Comparison of ENCODE assay signal across 22 cellular contexts in the genomic region with DNA sequence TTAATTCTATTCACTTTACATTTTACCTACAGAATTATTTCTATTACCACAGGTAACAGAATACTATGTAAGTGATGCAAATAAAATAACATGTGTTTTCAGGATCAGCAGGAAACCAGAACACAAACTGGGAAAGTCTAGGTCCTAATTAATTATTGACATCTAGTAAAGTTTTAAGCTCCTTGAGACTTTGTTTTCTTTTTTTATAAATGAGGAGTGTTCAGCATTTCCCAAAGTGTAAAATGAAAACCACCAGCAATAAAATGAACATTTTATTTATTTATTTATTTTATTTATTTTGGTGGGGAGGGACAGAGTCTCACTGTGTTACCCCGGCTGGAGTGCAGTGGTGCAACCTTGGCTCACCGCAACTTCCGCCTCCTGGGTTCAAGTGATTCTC.
DNase-seq lines count a peak whose midpoint lies in the region; ATAC-seq and TF ChIP-seq lines count a peak whose summit lies in the region.
"Had no signal": no experiment of that assay in that cellular context is flagged by ENCODE, and none has a peak within 500 bp of the region (broad histone marks: within the 10 kb centered on the region; RNA-seq: fewer than 3 reads in every experiment).

No MANE protein-coding gene starts in this region.

- TF ChIP-seq CTCF in Calu3 (IDR thresholded peaks at IDR 0.05; ENCODE audit: unreplicated experiment): no peak
- no peak for TF ChIP-seq CTCF in PC-3 (conservative IDR thresholded peaks at IDR 0.05; ENCODE audit: low read depth, low read length)
- TF ChIP-seq CTCF in smooth muscle cell (IDR thresholded peaks at IDR 0.05; ENCODE audit: borderline replicate concordance, insufficient read depth, poor library complexity, severe bottlenecking): no peak
- no peak for TF ChIP-seq CTCF in heart left ventricle (IDR thresholded peaks at IDR 0.05)

- no peaks in the 10 kb centered on the region for H3K9me3 ChIP-seq in PC-3 (ENCODE audit: low read length)
- no peaks in the 10 kb centered on the region for H3K9me3 ChIP-seq in smooth muscle cell (replicated peaks; ENCODE audit: low read depth)
- H3K9me3 ChIP-seq in aorta (ENCODE audit: control insufficient read depth, low read length): no peaks in the 10 kb centered on the region
- peaks cover 0 to 4% (median 0%) of the 10 kb centered on the region in 12 donors for H3K9me3 ChIP-seq in heart left ventricle
- H3K9me3 ChIP-seq: BE2C, HAP-1, Peyer's patch had no signal

- no peaks in the 10 kb centered on the region for H3K27me3 ChIP-seq in PC-3 (ENCODE audit: low read length)
- H3K27me3 ChIP-seq in smooth muscle cell (ENCODE audit: low read depth): no peaks in the 10 kb centered on the region
- no peaks in the 10 kb centered on the region for H3K27me3 ChIP-seq in aorta (ENCODE audit: control insufficient read depth in 1 of 2, insufficient read depth in 2 of 2, low read length in 1 of 2)
- H3K27me3 ChIP-seq in heart left ventricle: no peaks in the 10 kb centered on the region
- H3K27me3 ChIP-seq: BE2C, MG63, Peyer's patch had no signal

- no peaks in the 10 kb centered on the region for H3K9me2 ChIP-seq in PC-3 (replicated peaks; ENCODE audit: low read length)

- ATAC-seq in PC-3: no peak
- ATAC-seq in aorta (ENCODE audit: low FRiP score): no peak
- no peak for ATAC-seq in heart left ventricle

- H3F3A ChIP-seq in PC-3 (ENCODE audit: low read length, unreplicated experiment): peaks cover 6% of the 10 kb centered on the region
- peaks cover 16% of the 10 kb centered on the region for H3F3A ChIP-seq in smooth muscle cell (ENCODE audit: low read depth)

- H2AFZ ChIP-seq in PC-3 (ENCODE audit: low read length): no peak overlapping the region
- no peak overlapping the region for H2AFZ ChIP-seq in smooth muscle cell (ENCODE audit: low read depth)

- intact Hi-C loops in Calu3 (cut with micrococcal nuclease; ENCODE audit: unreplicated experiment) (no loop called here), PC-3 (cut with micrococcal nuclease) (no loop called here), aorta (cut with DNase I) (no loop called here), heart left ventricle (cut with DNase I) (no loop called here)

- H3K4me2 ChIP-seq in PC-3 (ENCODE audit: low read length): peak overlapping the region; percentile 41
- peak overlapping the region; percentile 58 for H3K4me2 ChIP-seq in smooth muscle cell

- H3K9ac ChIP-seq in PC-3 (ENCODE audit: low read length) (no peak overlapping the region), smooth muscle cell (ENCODE audit: low read depth) (no peak overlapping the region)

- peak overlapping the region; percentile 56 for H3K27ac Mint-ChIP-seq in Calu3 (ENCODE audit: unreplicated experiment)
- H3K27ac Mint-ChIP-seq: HFFc6 had no signal

- peaks cover 46% of the 10 kb centered on the region for H3K4me1 Mint-ChIP-seq in Calu3 (ENCODE audit: low read depth, unreplicated experiment)

- H3K27ac ChIP-seq in PC-3 (ENCODE audit: low read length): peak overlapping the region; percentile 76
- peak overlapping the region; percentile 52 for H3K27ac ChIP-seq in smooth muscle cell (ENCODE audit: low read depth)
- no peak overlapping the region for H3K27ac ChIP-seq in aorta (ENCODE audit: low read depth in 1 of 2, low read length in 2 of 2)
- no peak overlapping the region for H3K27ac ChIP-seq in heart left ventricle
- H3K27ac ChIP-seq: Peyer's patch had no signal

- CTCF ChIA-PET in Calu3 (lab: Charles Lee) (interaction anchor here (1.2 to 3.2 kb wide), 2 partner anchors 34 to 126 kb away, joined by 3 to 7 read pairs; no protein-coding TSS in a partner anchor), PC-3 (lab: Charles Lee) (no interaction called here)

- POLR2A ChIA-PET in PC-3 (lab: Charles Lee; ENCODE audit: unreplicated experiment): interaction anchor here (0.5 kb wide), 1 partner anchor 47 kb away, joined by 4 read pairs; no protein-coding TSS in a partner anchor

- H3K36me3 ChIP-seq in PC-3 (ENCODE audit: low read depth, low read length) (no peaks in the 10 kb centered on the region), smooth muscle cell (ENCODE audit: low read depth) (no peaks in the 10 kb centered on the region), aorta (ENCODE audit: control insufficient read depth in 1 of 2, insufficient read depth in 2 of 2, low read length in 1 of 2) (no peaks in the 10 kb centered on the region), heart left ventricle (no peaks in the 10 kb centered on the region)
- H3K36me3 ChIP-seq: BE2C, HAP-1, MG63, Peyer's patch had no signal

- no peak for DNase-seq in Calu3
- DNase-seq in PC-3: no peak
- DNase-seq in kidney tubule cell (ENCODE audit: low spot score): peak; percentile 25
- DNase-seq in smooth muscle cell (lab: John Stamatoyannopoulos, UW; ENCODE audit: unreplicated experiment): no peak
- DNase-seq in inferior parietal cortex (ENCODE audit: extremely low spot score): no peak
- DNase-seq in aorta: no peak
- DNase-seq in heart left ventricle: no peak
- DNase-seq: ACHN, BE2C, DMS53, GOT3, KBM-7, MG63, NCI-H1105 treated with DMSO at 0.1 percent for 48 hours, NCI-H2029 treated with DMSO at 0.1 percent for 48 hours, NCI-H2227 treated with DMSO at 0.1 percent for 48 hours, NCI-H510A, NCI-H69, Peyer's patch, SHP77 treated with DMSO at 0.1 percent for 48 hours had no signal

- WGBS in smooth muscle cell (ENCODE audit: low lambda C conversion rate): 98% methylated on average over 3 of the region's 3 CpGs
- 89 to 95% methylated on average over 3 of the region's 3 CpGs for WGBS in aorta, 2 donors
- 92 to 97% (median 95%) methylated on average over 3 of the region's 3 CpGs for WGBS in heart left ventricle, 4 donors

- H3K4me1 ChIP-seq in PC-3 (ENCODE audit: insufficient read depth, low read length) (peaks cover 39% of the 10 kb centered on the region), smooth muscle cell (ENCODE audit: low read depth) (peaks cover 21% of the 10 kb centered on the region), aorta (ENCODE audit: control insufficient read depth in 1 of 2, insufficient read depth in 2 of 2, low read length in 2 of 2) (no peaks in the 10 kb centered on the region), heart left ventricle (peaks cover 0 to 17% (median 6%) of the 10 kb centered on the region in 12 donors)
- H3K4me1 ChIP-seq: Peyer's patch had no signal

- no peaks in the 10 kb centered on the region for H3K36me3 Mint-ChIP-seq in Calu3 (ENCODE audit: insufficient read depth, unreplicated experiment)

- H3K9me3 Mint-ChIP-seq in Calu3 (ENCODE audit: low read depth, unreplicated experiment): no peaks in the 10 kb centered on the region
- H3K9me3 Mint-ChIP-seq: HFFc6 had no signal

- H3K79me2 ChIP-seq in PC-3 (ENCODE audit: low read length): 0 out of 2 replicates have a peak, but pooled peaks cover 4% of the 10 kb centered on the region
- peaks cover 43% of the 10 kb centered on the region for H3K79me2 ChIP-seq in smooth muscle cell (ENCODE audit: low read depth)

- H4K20me1 ChIP-seq in PC-3 (ENCODE audit: low read length) (no peaks in the 10 kb centered on the region), smooth muscle cell (ENCODE audit: low read depth) (no peaks in the 10 kb centered on the region)

- no peak overlapping the region for H3K4me3 Mint-ChIP-seq in Calu3 (ENCODE audit: low read depth, unreplicated experiment)
- H3K4me3 Mint-ChIP-seq: HFFc6 had no signal

- H3K4me3 ChIP-seq in PC-3 (ENCODE audit: low read length) (no peak overlapping the region; the same call in 1 of the 2 replicates), smooth muscle cell (peak overlapping the region; percentile 2), aorta (ENCODE audit: low read length in 2 of 2) (no peak overlapping the region), heart left ventricle (no peak overlapping the region)
- H3K4me3 ChIP-seq: HAP-1, MG63, Peyer's patch had no signal

- H3K27me3 Mint-ChIP-seq in Calu3 (ENCODE audit: unreplicated experiment): no peaks in the 10 kb centered on the region

- no TSS peak for BruUV-seq in Calu3 (replicated peaks; lab: Mats Ljungman, UMichigan)
- BruUV-seq in PC-3 (replicated peaks; lab: Mats Ljungman, UMichigan): no TSS peak

- TF ChIP-seq POLR2A in heart left ventricle (IDR thresholded peaks at IDR 0.05): no peak

Comparison
In these comparisons a context has a peak if more than half of its experiments do, and no peak if none do; other contexts are left out.
1. H3K27ac ChIP-seq: peak in PC-3 (single experiment) and smooth muscle cell (single experiment); none in aorta (0 of 2) and heart left ventricle (0 of 12).